In genomic region chr14:67695394-67695949, GRCh38 we compare ENCODE assay signal across 8 cellular contexts. TPM values are rescaled to one million over a fixed set of nuclear protein-coding genes. Genes with fewer than 3 reads are reported as not detected.
DNase-seq lines count a peak whose midpoint lies in the region; ATAC-seq and TF ChIP-seq lines count a peak whose summit lies in the region.

RDH11 (minus strand) TSS chr14:67695764; CDS start chr14:67695703, 61 bp downstream.

- H3K36me3 ChIP-seq in right atrium auricular region, result peaks cover under 1% of the 10 kb centered on the region
- no peaks in the 10 kb centered on the region for H3K36me3 ChIP-seq in uterus

- peak; percentile 88 for ATAC-seq in HG02884 (IDR thresholded peaks at IDR 0.05; ENCODE audit: unreplicated experiment)

- intact Hi-C loops in T-helper 2 cell treated with Interferon-gamma antibody and Interleukin-4, amounts not matched to agents 100 ng/mL and 5 ng/mL, for 36 hours (cut with micrococcal nuclease), result loop anchor here (1.0 to 10.0 kb wide), 9 partner anchors 15 to 1919 kb away; partner anchors contain the start of genes ARG2, EIF2S1, PALS1 and PIGH
- intact Hi-C loops in uterus (cut with DNase I; ENCODE audit: low total_unique reads), result no loop called here

- H3K9me3 ChIP-seq in right atrium auricular region, result no peaks in the 10 kb centered on the region
- no peaks in the 10 kb centered on the region for H3K9me3 ChIP-seq in uterus

- no peak for TF ChIP-seq CTCF in right atrium auricular region (IDR thresholded peaks at IDR 0.05)
- TF ChIP-seq CTCF in uterus (IDR thresholded peaks at IDR 0.05), result no peak

- DNase-seq in NCI-H1694 treated with DMSO at 0.1 percent for 48 hours (lab: John Stamatoyannopoulos, UW) (peak; percentile 97), anterior cingulate cortex (lab: John Stamatoyannopoulos, UW) (peak; percentile 39 to 93 (median 81)), right atrium auricular region (ENCODE audit: low spot score) (peak; percentile 92), pulmonary artery endothelial cell (ENCODE audit: low read depth, low spot score) (peak; percentile 69), uterus (peak; percentile 80 to 86)

- peaks cover 0 to 9% of the 10 kb centered on the region in 2 donors for H3K4me1 ChIP-seq in right atrium auricular region
- H3K4me1 ChIP-seq in uterus, result peaks cover 0 to 3% of the 10 kb centered on the region in 2 donors

- H3K4me3 ChIP-seq in right atrium auricular region, result peak within 1 kb of the TSS; percentile 80 to 81
- H3K4me3 ChIP-seq in uterus, result peak within 1 kb of the TSS; percentile 69 to 86

- no peaks in the 10 kb centered on the region for H3K27me3 ChIP-seq in right atrium auricular region
- H3K27me3 ChIP-seq in uterus, result no peaks in the 10 kb centered on the region

- peak; percentile 95 for TF ChIP-seq POLR2A in GM15510 (IDR thresholded peaks at IDR 0.05; ENCODE audit: borderline replicate concordance, extremely low read depth, insufficient read length)
- TF ChIP-seq POLR2A in uterus (IDR thresholded peaks at IDR 0.05), result peak; percentile 73 to 81

- H3K27ac ChIP-seq in right atrium auricular region (peak within 1 kb of the TSS; percentile 71 to 82), uterus (peak within 1 kb of the TSS; percentile 70 to 79)

RNA-seq across cellular contexts. Expression of gene RDH11, which starts in this region (rescaled TPM):
- 44.2 and 46.6 TPM in 2 replicates for total RNA-seq in T-helper 2 cell treated with Interferon-gamma antibody and Interleukin-4, amounts not matched to agents 100 ng/mL and 5 ng/mL, for 36 hours
- total RNA-seq in right atrium auricular region (10 to 100 TPM; 20.8 to 24.0 TPM), pulmonary artery endothelial cell (117 and 138 TPM in 2 replicates), uterus (10 to 100 TPM; 19.1 to 90.1 (median 39.0) TPM)

Comparison
In these comparisons a context has a peak if more than half of its experiments do, and no peak if none do; other contexts are left out.
1. Peak in every context shown above with its lines: DNase-seq, ATAC-seq, H3K4me3 ChIP-seq and H3K27ac ChIP-seq.